In genomic region chr7:111439977-111440376, GRCh38 we compare ENCODE assay signal across 1 cellular context.
TF ChIP-seq lines count a peak whose summit lies in the region.

No MANE protein-coding gene starts in this region.

TF ChIP-seq in IMR-90, 13 proteins besides CTCF, POLR2A, EP300 and RAD21 (continued from another document):
- no peak for TF ChIP-seq SMC3 (IDR thresholded peaks at IDR 0.05; ENCODE audit: low read depth, low read length)
- no peak for TF ChIP-seq RFX5 (IDR thresholded peaks at IDR 0.05; ENCODE audit: low read depth, low read length)
- TF ChIP-seq MAFK (IDR thresholded peaks at IDR 0.05; ENCODE audit: low read depth, low read length) = no peak
- no peak for TF ChIP-seq MAZ (IDR thresholded peaks at IDR 0.05; ENCODE audit: borderline replicate concordance, low read depth, low read length)
- no peak for TF ChIP-seq CEBPB (IDR thresholded peaks at IDR 0.05; ENCODE audit: low read depth, low read length)
- TF ChIP-seq NFE2L2 (IDR thresholded peaks at IDR 0.05; ENCODE audit: low read depth, low read length) = no peak
- TF ChIP-seq BHLHE40 (IDR thresholded peaks at IDR 0.05; ENCODE audit: low read depth, low read length) = no peak
